Comparison of ENCODE assay signal across 18 cellular contexts in the genomic region with DNA sequence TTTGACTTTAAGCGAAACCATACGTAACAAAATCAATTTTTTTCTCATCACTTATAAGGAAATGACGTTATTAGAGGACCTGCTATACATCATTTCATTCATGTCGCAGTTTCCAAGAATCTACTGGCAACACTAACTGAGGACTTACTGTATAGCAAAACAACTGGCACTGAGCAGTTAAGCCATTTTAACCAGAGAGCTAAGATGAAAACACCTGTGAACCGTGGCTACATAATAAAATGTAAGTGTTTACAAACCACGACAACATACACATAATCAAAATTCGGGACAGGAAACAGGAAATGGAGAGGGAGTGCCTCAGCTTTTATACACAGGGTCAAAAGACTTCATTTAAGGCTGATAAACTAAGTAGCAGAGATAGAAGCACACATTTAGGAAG. TPM values are rescaled to one million over a fixed set of nuclear protein-coding genes. Genes with fewer than 3 reads are reported as not detected.
A peak's percentile ranks its signal among the peaks of the same experiment; 100 is the strongest.
DNase-seq lines count a peak whose midpoint lies in the region; ATAC-seq and TF ChIP-seq lines count a peak whose summit lies in the region.
"Had no signal": no experiment of that assay in that cellular context is flagged by ENCODE, and none has a peak within 500 bp of the region (broad histone marks: within the 10 kb centered on the region; RNA-seq: fewer than 3 reads in every experiment).

No MANE protein-coding gene starts in this region.

- no peaks in the 10 kb centered on the region for H3K9me3 ChIP-seq in DND-41 (ENCODE audit: insufficient read depth, low read length, severe bottlenecking)
- H3K9me3 ChIP-seq in aorta (ENCODE audit: control insufficient read depth, low read length) = no peaks in the 10 kb centered on the region
- H3K9me3 ChIP-seq: gastrocnemius medialis, tibial nerve had no signal

- H3K27me3 Mint-ChIP-seq in WTC11 (ENCODE audit: low read depth) (no peaks in the 10 kb centered on the region), immature natural killer cell (ENCODE audit: low read depth in 3 of 3) (peaks cover 0 to 7% (median 2%) of the 10 kb centered on the region in 3 donors)
- H3K27me3 Mint-ChIP-seq: progenitor cell of endocrine pancreas had no signal

- H3K36me3 ChIP-seq in DND-41 (ENCODE audit: insufficient read depth, low read length) = peaks cover 21% of the 10 kb centered on the region
- peaks cover 0 to 2% of the 10 kb centered on the region in 2 donors for H3K36me3 ChIP-seq in aorta (ENCODE audit: control insufficient read depth in 1 of 2, insufficient read depth in 2 of 2, low read length in 1 of 2)
- H3K36me3 ChIP-seq: gastrocnemius medialis had no signal

- H3K36me3 Mint-ChIP-seq in WTC11 = peaks cover 11% of the 10 kb centered on the region
- H3K36me3 Mint-ChIP-seq in immature natural killer cell = peaks cover 0 to 11% (median 6%) of the 10 kb centered on the region in 3 donors

- H3K79me2 ChIP-seq in DND-41 (ENCODE audit: insufficient read depth, low read length) = peaks cover 80% of the 10 kb centered on the region

- H3K9ac ChIP-seq in DND-41 (ENCODE audit: low read depth, low read length) = 0 out of 2 replicates have a peak overlapping the region, but pooled peaks have one; percentile 17

- CTCF ChIA-PET in WTC11 (lab: Charles Lee) = interaction anchor here (0.9 kb wide), 1 partner anchor 66 kb away, joined by 3 read pairs; no protein-coding TSS in a partner anchor

- no peaks in the 10 kb centered on the region for H3K27me3 ChIP-seq in DND-41 (ENCODE audit: insufficient read depth, low read length, poor library complexity)
- no peaks in the 10 kb centered on the region for H3K27me3 ChIP-seq in aorta (ENCODE audit: control insufficient read depth in 1 of 2, insufficient read depth in 2 of 2, low read length in 1 of 2)
- H3K27me3 ChIP-seq: gastrocnemius medialis, tibial nerve had no signal

- H3K4me1 Mint-ChIP-seq in WTC11 (peaks cover 37% of the 10 kb centered on the region), immature natural killer cell (peaks cover 34 to 53% of the 10 kb centered on the region in 2 donors)

- H2AFZ ChIP-seq in DND-41 (ENCODE audit: low read depth, low read length) = no peak overlapping the region

- H4K20me1 ChIP-seq in DND-41 (ENCODE audit: insufficient read depth, low read length) = peaks cover 16% of the 10 kb centered on the region; the same call in 1 of the 2 replicates

- peaks cover 27% of the 10 kb centered on the region for H3K4me1 ChIP-seq in DND-41 (ENCODE audit: insufficient read depth, low read length)
- peaks cover 0 to 8% of the 10 kb centered on the region in 2 donors for H3K4me1 ChIP-seq in aorta (ENCODE audit: control insufficient read depth in 1 of 2, insufficient read depth in 2 of 2, low read length in 2 of 2)

- no peak overlapping the region for H3K4me3 Mint-ChIP-seq in WTC11
- peak overlapping the region; percentile 8 to 60 (median 29) for H3K4me3 Mint-ChIP-seq in immature natural killer cell
- H3K4me3 Mint-ChIP-seq: HFFc6 had no signal

- peak overlapping the region; percentile 46 for H3K4me2 ChIP-seq in DND-41 (ENCODE audit: insufficient read depth, low read length)

- H3K9me3 Mint-ChIP-seq in WTC11 (no peaks in the 10 kb centered on the region), immature natural killer cell (no peaks in the 10 kb centered on the region)
- H3K9me3 Mint-ChIP-seq: HFFc6 had no signal

- TF ChIP-seq CTCF in DND-41 (IDR thresholded peaks at IDR 0.05; ENCODE audit: borderline replicate concordance, extremely low read depth, low read length, poor library complexity, severe bottlenecking) = no peak
- TF ChIP-seq CTCF in WTC11 (IDR thresholded peaks at IDR 0.05) = no peak

- H3K27ac Mint-ChIP-seq in WTC11 (peak overlapping the region; percentile 26), immature natural killer cell (peak overlapping the region; percentile 13 to 84 (median 37))
- H3K27ac Mint-ChIP-seq: HFFc6, progenitor cell of endocrine pancreas had no signal

- DNase-seq in NCI-H345 (lab: John Stamatoyannopoulos, UW) = peak; percentile 3
- DNase-seq in NCI-H345 treated with DMSO at 0.1 percent for 48 hours (lab: John Stamatoyannopoulos, UW; ENCODE audit: unreplicated experiment) = no peak
- DNase-seq in DND-41 = peak; percentile 9
- no peak for DNase-seq in WTC11 (ENCODE audit: low spot score)
- peak in 1 of 3 donors; percentile 1 for DNase-seq in immature natural killer cell
- no peak for DNase-seq in aorta
- DNase-seq in NCI-H446 treated with DMSO at 0.1 percent for 48 hours (lab: John Stamatoyannopoulos, UW) = no peak
- DNase-seq: activated CD8-positive, alpha-beta memory T cell treated with anti-CD3 and anti-CD28 coated beads, Interleukin-2, amount 50 U/mL, for 48 hours; Calu3; effector CD8-positive, alpha-beta T cell; gastrocnemius medialis; HFFc6; islet precursor cell; MV-4-11; NCI-H2227 treated with DMSO at 0.1 percent for 48 hours had no signal

- WGBS in aorta, 2 donors = 75 to 78% methylated on average over 7 of the region's 7 CpGs

- POLR2A ChIA-PET in WTC11 (lab: Charles Lee) = no interaction called here

- ATAC-seq in DND-41 (ENCODE audit: insufficient read depth, low read depth) (peak; percentile 81), WTC11 (no peak), aorta (ENCODE audit: low FRiP score) (no peak), GM19452 (IDR thresholded peaks at IDR 0.05; ENCODE audit: unreplicated experiment) (no peak)
- ATAC-seq: gastrocnemius medialis had no signal

- H3K27ac ChIP-seq in DND-41 (ENCODE audit: low read length) = peak overlapping the region; percentile 66
- no peak overlapping the region for H3K27ac ChIP-seq in aorta (ENCODE audit: low read depth in 1 of 2, low read length in 2 of 2)
- H3K27ac ChIP-seq: tibial nerve had no signal

- no peak overlapping the region for H3K4me3 ChIP-seq in DND-41 (ENCODE audit: low read depth in 1 of 2, low read length in 2 of 2)
- no peak overlapping the region for H3K4me3 ChIP-seq in aorta (ENCODE audit: low read length in 2 of 2)
- H3K4me3 ChIP-seq: gastrocnemius medialis, tibial nerve had no signal

- intact Hi-C loops in aorta (cut with DNase I) = no loop called here

TF ChIP-seq in WTC11, 78 proteins besides CTCF, POLR2A, EP300 and RAD21:
- TF ChIP-seq NR2C2 (CRISPR knock-in tag; IDR thresholded peaks at IDR 0.05) = no peak
- TF ChIP-seq NFATC4 (CRISPR knock-in tag; IDR thresholded peaks at IDR 0.05) = no peak
- no peak for TF ChIP-seq SMAD4 (CRISPR knock-in tag; IDR thresholded peaks at IDR 0.05)
- TF ChIP-seq ZSCAN18 (CRISPR knock-in tag; IDR thresholded peaks at IDR 0.05) = no peak
- no peak for TF ChIP-seq ATF2 (CRISPR knock-in tag; IDR thresholded peaks at IDR 0.05; ENCODE audit: borderline replicate concordance, low read depth)
TF ChIP-seq in WTC11: peak in this region for 0.

RNA-seq across cellular contexts. Expression of gene METTL16, which starts 29.5 kb away (rescaled TPM):
- total RNA-seq in WTC11 (2021) (45.9 to 54.1 TPM (median 51.1 TPM) in 3 replicates), aorta (10 to 100 TPM; 24.6 to 33.3 TPM)
- polyA plus RNA-seq in immature natural killer cell (10 to 100 TPM in 2 of 3 donors, 1 to 10 TPM in 1; 7.9 to 23.8 (median 11.8) TPM), aorta (10 to 100 TPM; 14.3 to 19.1 TPM)

Comparison
In these comparisons a context has a peak if more than half of its experiments do, and no peak if none do; other contexts are left out.
1. DNase-seq: peak in NCI-H345 (single experiment) and DND-41 (single experiment); none in NCI-H345 treated with DMSO at 0.1 percent for 48 hours (single experiment), WTC11 (single experiment), aorta (0 of 2) and NCI-H446 treated with DMSO at 0.1 percent for 48 hours (single experiment).